8 cellular contexts compared by ENCODE assay signal in the genomic region with DNA sequence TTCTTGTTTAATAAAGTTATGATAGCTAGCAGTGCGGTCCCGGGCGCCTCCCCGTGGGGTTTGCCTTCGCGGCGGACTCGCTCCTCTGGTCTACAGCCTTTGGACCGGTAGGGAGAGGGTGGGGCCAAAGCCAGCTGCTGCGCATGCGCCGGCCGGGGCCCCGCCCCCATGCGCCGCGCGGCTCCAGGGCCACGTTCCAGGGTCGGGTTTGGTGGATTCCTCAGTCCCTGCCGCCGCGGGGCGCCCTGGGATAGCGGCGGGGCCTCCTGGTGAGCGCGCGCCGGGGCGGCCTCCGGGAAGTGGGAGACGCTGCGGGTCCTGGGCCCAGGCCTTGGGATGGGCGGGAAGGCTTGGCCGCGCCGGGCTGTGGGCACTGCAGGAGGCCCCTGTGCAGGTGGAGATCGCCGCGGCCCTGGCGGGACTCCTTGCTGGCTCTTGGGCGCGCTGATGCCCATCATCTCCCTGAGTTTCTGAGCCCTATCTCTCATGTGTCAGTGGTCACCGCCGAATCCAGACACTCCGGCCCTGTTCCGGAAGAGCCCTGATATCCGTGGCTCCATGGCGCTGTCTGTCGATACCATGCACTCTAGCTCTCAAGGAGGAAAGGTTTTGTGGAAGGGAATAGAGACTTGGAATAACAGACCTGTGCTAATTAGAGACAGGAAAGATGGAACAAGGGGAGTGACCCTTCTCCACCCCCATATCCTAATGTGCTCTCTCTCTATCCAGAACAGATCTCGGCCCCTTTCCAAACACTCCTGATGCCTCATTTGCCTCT. TPM values are rescaled to one million over a fixed set of nuclear protein-coding genes. Genes with fewer than 3 reads are reported as not detected.
A peak's percentile ranks its signal among the peaks of the same experiment; 100 is the strongest.
DNase-seq lines count a peak whose midpoint lies in the region; ATAC-seq and TF ChIP-seq lines count a peak whose summit lies in the region.

A gene (plus strand): TSS at position 163 of the 778 bp plus-strand sequence. CDS start 599 bp downstream, at position 762.

- 0% methylated on average over 8 of the region's 52 CpGs; no CpG with 5 or more reads in 1 of the 2 experiments for WGBS in IMR-90 (ENCODE audit: extremely low coverage in 2 of 2, insufficient read length in 1 of 2), 2 experiments

- H3K4me1 ChIP-seq in IMR-90 (ENCODE audit: control insufficient read depth, insufficient read depth, low read length), result peaks cover 12% of the 10 kb centered on the region
- peaks cover 26% of the 10 kb centered on the region for H3K4me1 ChIP-seq in muscle layer of colon (ENCODE audit: insufficient read depth, low read length)

- peak within 1 kb of the TSS; percentile 92 for H3K23ac ChIP-seq in IMR-90 (ENCODE audit: low read depth, low read length)

- peaks cover 22% of the 10 kb centered on the region for H3K36me3 ChIP-seq in IMR-90 (ENCODE audit: control insufficient read depth, insufficient read depth, low read length)
- H3K36me3 ChIP-seq in muscle layer of colon (ENCODE audit: insufficient read depth, low read length), result peaks cover 49% of the 10 kb centered on the region

- H3K18ac ChIP-seq in IMR-90 (ENCODE audit: low read depth, low read length), result peak within 1 kb of the TSS; percentile 62

- TSS peak; percentile 55 for BruUV-seq in IMR-90 (replicated peaks; lab: Mats Ljungman, UMichigan)

- H3K9me3 ChIP-seq in IMR-90 (ENCODE audit: control insufficient read depth, insufficient read depth, low read length), result no peaks in the 10 kb centered on the region
- no peaks in the 10 kb centered on the region for H3K9me3 ChIP-seq in muscle layer of colon (ENCODE audit: low read length)

- CTCF ChIA-PET in IMR-90 (lab: Yijun Ruan, JAX), result interaction anchor here (0.8 to 3.6 kb wide), 11 partner anchors 12 to 173 kb away, joined by 3 to 31 read pairs (median 12); no protein-coding TSS in a partner anchor

- H4K91ac ChIP-seq in IMR-90 (ENCODE audit: insufficient read depth, low read depth, low read length), result peak within 1 kb of the TSS; percentile 90

- H3K4me3 ChIP-seq in IMR-90 (ENCODE audit: insufficient read depth, low read depth, low read length), result peak within 1 kb of the TSS; percentile 44
- peak within 1 kb of the TSS; percentile 52 to 91 for H3K4me3 ChIP-seq in muscle layer of colon (ENCODE audit: low read depth in 1 of 2, low read length in 2 of 2)

- peak within 1 kb of the TSS; percentile 99 for H2AFZ ChIP-seq in IMR-90 (replicated peaks; ENCODE audit: low read length, poor library complexity)

- no peak within 1 kb of the TSS for H2BK20ac ChIP-seq in IMR-90 (ENCODE audit: low read depth, low read length)

- intact Hi-C loops in IMR-90 (cut with micrococcal nuclease), result loop anchor here (1.0 to 10.0 kb wide), 2 partner anchors 86 to 281 kb away; no protein-coding TSS in a partner anchor

- H2BK15ac ChIP-seq in IMR-90 (ENCODE audit: low read depth, low read length), result peak within 1 kb of the TSS; percentile 44; the same call in 1 of the 3 replicates

- no peaks in the 10 kb centered on the region for H4K20me1 ChIP-seq in IMR-90 (ENCODE audit: insufficient read depth, low read length)

- H3K27ac ChIP-seq in IMR-90 (ENCODE audit: insufficient read depth, low read length), result peak within 1 kb of the TSS; percentile 82
- H3K27ac ChIP-seq in muscle layer of colon (ENCODE audit: low read depth, low read length), result peak within 1 kb of the TSS; percentile 87

- in situ Hi-C loops in IMR-90 (cut with MboI; ENCODE audit: low sequenced_read_pairs), result no loop called here

- peak within 1 kb of the TSS; percentile 92 for H4K5ac ChIP-seq in IMR-90 (ENCODE audit: low read depth, low read length)

- peak within 1 kb of the TSS; percentile 100 for H4K8ac ChIP-seq in IMR-90 (ENCODE audit: low read depth in 2 of 2, low read length in 2 of 2)

- dilution Hi-C loops in IMR-90 (cut with HindIII; ENCODE audit: low sequenced_read_pairs, unreplicated experiment), result no loop called here

- TF ChIP-seq CTCF in IMR-90 (conservative IDR thresholded peaks at IDR 0.05; ENCODE audit: low read depth, low read length), result peak; percentile 54

- peak within 1 kb of the TSS; percentile 91 for H3K4me2 ChIP-seq in IMR-90 (ENCODE audit: low read depth, low read length)

- H3K9me1 ChIP-seq in IMR-90 (ENCODE audit: insufficient read depth, low read length), result no peaks in the 10 kb centered on the region

- DNase-seq in DMS114 treated with DMSO at 0.1 percent for 48 hours (lab: John Stamatoyannopoulos, UW; ENCODE audit: unreplicated experiment) (peak; percentile 75), IMR-90 (peak; percentile 88), OCI-M1 (lab: John Stamatoyannopoulos, UW) (peak; percentile 97), activated T-cell treated with anti-CD3 and anti-CD28 coated beads for 48 hours (ENCODE audit: low read depth) (peak; percentile 91), erythroblast (lab: John Stamatoyannopoulos, UW) (peak; percentile 92 to 96)
- peak; percentile 75 to 79 for DNase-seq in stimulated activated CD8-positive, alpha-beta memory T cell treated with anti-CD3 and anti-CD28 coated beads, Interleukin-7, amount 100 ng/mL, for 4 hours (ENCODE audit: low read depth in 2 of 2)

- peak within 1 kb of the TSS; percentile 90 for H3K9ac ChIP-seq in IMR-90 (ENCODE audit: low read depth, low read length)
- peak within 1 kb of the TSS; percentile 98 for H3K9ac ChIP-seq in muscle layer of colon (ENCODE audit: low read length)

- peak; percentile 60; the same call in 1 of the 2 replicates for TF ChIP-seq POLR2A in IMR-90 (IDR thresholded peaks at IDR 0.05; ENCODE audit: low read depth, low read length)
- TF ChIP-seq POLR2A in erythroblast (IDR thresholded peaks at IDR 0.05; ENCODE audit: low read length), result peak; percentile 89

- ATAC-seq in GM21447 (IDR thresholded peaks at IDR 0.05; ENCODE audit: unreplicated experiment), result peak; percentile 82
- peak; percentile 97 for ATAC-seq in IMR-90 (ENCODE audit: low read depth)

- peaks cover 7 to 13% of the 10 kb centered on the region in 2 experiments for H3K79me1 ChIP-seq in IMR-90 (ENCODE audit: low read depth in 1 of 2, low read length in 2 of 2)

- POLR2A ChIA-PET in IMR-90 (lab: Charles Lee; ENCODE audit: unreplicated experiment), result interaction anchor here (0.7 to 0.8 kb wide), 2 partner anchors 168 to 299 kb away, joined by 3 to 10 read pairs; no protein-coding TSS in a partner anchor

- H2AK9ac ChIP-seq in IMR-90 (replicated peaks; ENCODE audit: low read depth, low read length, poor library complexity), result peak within 1 kb of the TSS; percentile 97

- H2AK5ac ChIP-seq in IMR-90 (ENCODE audit: low read depth, low read length), result peak within 1 kb of the TSS; percentile 95

- H3K14ac ChIP-seq in IMR-90 (replicated peaks; ENCODE audit: low read depth, low read length), result peak within 1 kb of the TSS; percentile 97

- H3K4ac ChIP-seq in IMR-90 (ENCODE audit: low read depth, low read length), result peak within 1 kb of the TSS; percentile 98

- H3K56ac ChIP-seq in IMR-90 (ENCODE audit: extremely low read depth, insufficient read depth, low read length), result peak within 1 kb of the TSS; percentile 85

- H2BK120ac ChIP-seq in IMR-90 (ENCODE audit: low read depth, low read length), result peak within 1 kb of the TSS; percentile 51

- no peaks in the 10 kb centered on the region for H3K27me3 ChIP-seq in IMR-90 (ENCODE audit: control insufficient read depth, insufficient read depth, low read length)
- H3K27me3 ChIP-seq in muscle layer of colon (ENCODE audit: control insufficient read depth in 1 of 2, insufficient read depth in 2 of 2, low read length in 2 of 2), result no peaks in the 10 kb centered on the region

- TF ChIP-seq RAD21 in IMR-90 (IDR thresholded peaks at IDR 0.05; ENCODE audit: low read length), result peak; percentile 50

- H2BK5ac ChIP-seq in IMR-90 (ENCODE audit: low read depth, low read length, poor library complexity, severe bottlenecking), result peak within 1 kb of the TSS; percentile 84

TF ChIP-seq in IMR-90, 13 proteins besides CTCF, POLR2A, EP300 and RAD21:
- TF ChIP-seq MAFK (IDR thresholded peaks at IDR 0.05; ENCODE audit: low read depth, low read length), result no peak
- TF ChIP-seq, protein P1, sequence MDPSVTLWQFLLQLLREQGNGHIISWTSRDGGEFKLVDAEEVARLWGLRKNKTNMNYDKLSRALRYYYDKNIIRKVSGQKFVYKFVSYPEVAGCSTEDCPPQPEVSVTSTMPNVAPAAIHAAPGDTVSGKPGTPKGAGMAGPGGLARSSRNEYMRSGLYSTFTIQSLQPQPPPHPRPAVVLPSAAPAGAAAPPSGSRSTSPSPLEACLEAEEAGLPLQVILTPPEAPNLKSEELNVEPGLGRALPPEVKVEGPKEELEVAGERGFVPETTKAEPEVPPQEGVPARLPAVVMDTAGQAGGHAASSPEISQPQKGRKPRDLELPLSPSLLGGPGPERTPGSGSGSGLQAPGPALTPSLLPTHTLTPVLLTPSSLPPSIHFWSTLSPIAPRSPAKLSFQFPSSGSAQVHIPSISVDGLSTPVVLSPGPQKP (IDR thresholded peaks at IDR 0.05; ENCODE audit: borderline replicate concordance, low read depth, low read length), result no peak
- peak; percentile 78; the same call in 1 of the 2 replicates for TF ChIP-seq MAZ (IDR thresholded peaks at IDR 0.05; ENCODE audit: borderline replicate concordance, low read depth, low read length)
- TF ChIP-seq CEBPB (IDR thresholded peaks at IDR 0.05; ENCODE audit: low read depth, low read length), result no peak
- TF ChIP-seq SMC3 (IDR thresholded peaks at IDR 0.05; ENCODE audit: low read depth, low read length), result peak; percentile 45
- TF ChIP-seq MXI1 (IDR thresholded peaks at IDR 0.05; ENCODE audit: borderline replicate concordance, low read depth, low read length), result peak; percentile 70; the same call in 1 of the 2 replicates
- no peak for TF ChIP-seq FOS (IDR thresholded peaks at IDR 0.05; ENCODE audit: low read depth, low read length)
- TF ChIP-seq CHD1 (IDR thresholded peaks at IDR 0.05; ENCODE audit: low read depth, low read length), result no peak
- TF ChIP-seq NFE2L2 (IDR thresholded peaks at IDR 0.05; ENCODE audit: low read depth, low read length), result no peak
- TF ChIP-seq RFX5 (IDR thresholded peaks at IDR 0.05; ENCODE audit: low read depth, low read length), result no peak
- TF ChIP-seq RCOR1 (IDR thresholded peaks at IDR 0.05; ENCODE audit: insufficient replicate concordance, low read length), result no peak
- no peak for TF ChIP-seq BHLHE40 (IDR thresholded peaks at IDR 0.05; ENCODE audit: low read depth, low read length)
- TF ChIP-seq, protein P2, sequence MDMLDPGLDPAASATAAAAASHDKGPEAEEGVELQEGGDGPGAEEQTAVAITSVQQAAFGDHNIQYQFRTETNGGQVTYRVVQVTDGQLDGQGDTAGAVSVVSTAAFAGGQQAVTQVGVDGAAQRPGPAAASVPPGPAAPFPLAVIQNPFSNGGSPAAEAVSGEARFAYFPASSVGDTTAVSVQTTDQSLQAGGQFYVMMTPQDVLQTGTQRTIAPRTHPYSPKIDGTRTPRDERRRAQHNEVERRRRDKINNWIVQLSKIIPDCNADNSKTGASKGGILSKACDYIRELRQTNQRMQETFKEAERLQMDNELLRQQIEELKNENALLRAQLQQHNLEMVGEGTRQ (IDR thresholded peaks at IDR 0.05; ENCODE audit: low read depth, low read length), result peak; percentile 30; the same call in 1 of the 2 replicates

RNA-seq across cellular contexts. Expression of the gene that starts here (rescaled TPM):
- total RNA-seq in IMR-90 (2012; rRNA removed), result 6.9 and 7.2 TPM in 2 replicates
- polyA plus RNA-seq in IMR-90 (2012; rRNA removed), result 13.3 and 14.0 TPM in 2 replicates
- 5.5 and 6.7 TPM in 2 replicates for polyA plus RNA-seq in IMR-90 (2012; cell fraction: cytosol; rRNA removed)
- polyA plus RNA-seq in IMR-90 (2012; cell fraction: nucleus; rRNA removed; ENCODE audit: low replicate concordance), result 98.4 and 123 TPM in 2 replicates

Comparison
In these comparisons a context has a peak if more than half of its experiments do, and no peak if none do; other contexts are left out.
1. Peak in every context shown above with its lines: DNase-seq, ATAC-seq, H3K4me3 ChIP-seq and H3K27ac ChIP-seq.